ENCODE assay signal across 8 cellular contexts in the genomic region with DNA sequence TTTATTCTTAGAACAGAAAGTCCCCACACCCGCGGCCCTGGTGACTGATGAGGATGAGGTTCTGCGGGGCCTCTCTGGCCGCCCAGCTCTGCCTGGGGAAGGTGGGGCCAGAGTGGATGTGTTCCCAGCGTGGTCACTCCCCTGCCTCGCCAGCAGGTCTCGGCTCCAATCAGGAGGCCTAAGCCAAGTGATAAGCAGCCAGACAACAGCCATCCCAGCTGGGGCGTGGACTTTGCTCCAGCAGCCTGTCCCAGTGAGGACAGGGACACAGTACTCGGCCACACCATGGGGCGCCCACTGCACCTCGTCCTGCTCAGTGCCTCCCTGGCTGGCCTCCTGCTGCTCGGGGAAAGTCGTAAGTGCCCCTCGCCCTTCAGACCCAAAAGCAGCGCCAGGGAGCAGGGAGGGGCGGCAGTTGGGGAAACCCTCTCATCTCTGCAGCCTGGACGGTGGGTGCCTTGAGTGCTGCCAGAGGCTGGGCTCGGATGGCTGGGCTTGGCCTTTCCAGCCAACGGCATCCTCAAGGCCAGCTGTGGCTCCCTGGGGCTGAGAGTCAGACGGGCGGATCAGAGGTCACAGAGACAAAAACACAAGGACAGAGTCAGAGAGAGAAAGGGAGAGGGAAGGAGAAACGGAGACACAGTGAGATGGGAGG.
DNase-seq lines count a peak whose midpoint lies in the region; ATAC-seq lines count a peak whose summit lies in the region.

F10 (plus strand) TSS at position 229 of the 655 bp plus-strand sequence; CDS start at position 286, 57 bp downstream.

- DNase-seq in ELF-1 (ENCODE audit: low read depth, low spot score) = peak; percentile 81
- DNase-seq in adipocyte (ENCODE audit: low read depth) = peak; percentile 88
- peak; percentile 99 for DNase-seq in hepatic stellate cell (ENCODE audit: low spot score)
- peak; percentile 68 for DNase-seq in retina
- no peak for DNase-seq in stimulated activated CD4-positive, alpha-beta T cell treated with anti-CD3 and anti-CD28 coated beads, Interleukin-2, amount 100 ng/mL, for 24 hours
- no peak for DNase-seq in T-helper 2 cell treated with Interferon-gamma antibody and Interleukin-4, amounts not matched to agents 5 μg/mL and 100 μg/mL, for 36 hours (ENCODE audit: low spot score)

- peak within 1 kb of the TSS; percentile 53 for H3K4me3 ChIP-seq in adipocyte (ENCODE audit: low read length)

- no peak within 1 kb of the TSS for H3K4me3 Mint-ChIP-seq in T-helper 2 cell treated with Interferon-gamma antibody and Interleukin-4, amounts not matched to agents 5 μg/mL and 100 μg/mL, for 36 hours

- H3K27me3 Mint-ChIP-seq in T-helper 2 cell treated with Interferon-gamma antibody and Interleukin-4, amounts not matched to agents 5 μg/mL and 100 μg/mL, for 36 hours (ENCODE audit: low read depth) = peaks cover 12% of the 10 kb centered on the region

- H3K36me3 Mint-ChIP-seq in T-helper 2 cell treated with Interferon-gamma antibody and Interleukin-4, amounts not matched to agents 5 μg/mL and 100 μg/mL, for 36 hours (ENCODE audit: low read depth) = no peaks in the 10 kb centered on the region

- no peaks in the 10 kb centered on the region for H3K9me3 Mint-ChIP-seq in T-helper 2 cell treated with Interferon-gamma antibody and Interleukin-4, amounts not matched to agents 5 μg/mL and 100 μg/mL, for 36 hours

- no peaks in the 10 kb centered on the region for H3K9me3 ChIP-seq in adipocyte (ENCODE audit: control insufficient read depth, low read length)

- no peaks in the 10 kb centered on the region for H3K4me1 Mint-ChIP-seq in T-helper 2 cell treated with Interferon-gamma antibody and Interleukin-4, amounts not matched to agents 5 μg/mL and 100 μg/mL, for 36 hours (ENCODE audit: low read depth)

- H3K9ac ChIP-seq in adipocyte (ENCODE audit: low read length) = peak within 1 kb of the TSS; percentile 52

- H3K27me3 ChIP-seq in adipocyte (replicated peaks; ENCODE audit: control insufficient read depth, insufficient read depth, low read length) = peaks cover 22% of the 10 kb centered on the region

- ATAC-seq in HG02938 (IDR thresholded peaks at IDR 0.05; ENCODE audit: unreplicated experiment) (no peak), GM21390 (IDR thresholded peaks at IDR 0.05; ENCODE audit: unreplicated experiment) (no peak)

- no peaks in the 10 kb centered on the region for H3K36me3 ChIP-seq in adipocyte (ENCODE audit: control insufficient read depth, insufficient read depth, low read length, severe bottlenecking)

- H3K4me1 ChIP-seq in adipocyte (ENCODE audit: control insufficient read depth, insufficient read depth, low read length) = peaks cover 10% of the 10 kb centered on the region

- H3K27ac Mint-ChIP-seq in T-helper 2 cell treated with Interferon-gamma antibody and Interleukin-4, amounts not matched to agents 5 μg/mL and 100 μg/mL, for 36 hours = no peak within 1 kb of the TSS

Comparison
In these comparisons a context has a peak if more than half of its experiments do, and no peak if none do; other contexts are left out.
1. DNase-seq: peak in ELF-1 (single experiment), adipocyte (single experiment), hepatic stellate cell (single experiment) and retina (single experiment); none in stimulated activated CD4-positive, alpha-beta T cell treated with anti-CD3 and anti-CD28 coated beads, Interleukin-2, amount 100 ng/mL, for 24 hours (0 of 2) and T-helper 2 cell treated with Interferon-gamma antibody and Interleukin-4, amounts not matched to agents 5 μg/mL and 100 μg/mL, for 36 hours (single experiment).